11 cellular contexts compared by ENCODE assay signal in genomic region chr17:73420897-73421296, GRCh38.
DNase-seq lines count a peak whose midpoint lies in the region; ATAC-seq and TF ChIP-seq lines count a peak whose summit lies in the region.
"Had no signal": no experiment of that assay in that cellular context is flagged by ENCODE, and none has a peak within 500 bp of the region (broad histone marks: within the 10 kb centered on the region; RNA-seq: fewer than 3 reads in every experiment).

No MANE protein-coding gene starts in this region.

- no peaks in the 10 kb centered on the region for H3K27me3 Mint-ChIP-seq in activated naive CD8-positive, alpha-beta T cell treated with anti-CD3 and anti-CD28 coated beads, Interleukin-2, amount 50 U/mL, for 24 hours
- no peaks in the 10 kb centered on the region for H3K27me3 Mint-ChIP-seq in naive thymus-derived CD4-positive, alpha-beta T cell

- intact Hi-C loops in naive thymus-derived CD4-positive, alpha-beta T cell (cut with micrococcal nuclease), result no loop called here

- peak; percentile 21 for TF ChIP-seq CTCF in cardiac fibroblast (IDR thresholded peaks at IDR 0.05; ENCODE audit: low read depth, low read length)

- no peak overlapping the region for H3K27ac Mint-ChIP-seq in activated naive CD8-positive, alpha-beta T cell treated with anti-CD3 and anti-CD28 coated beads, Interleukin-2, amount 50 U/mL, for 24 hours
- H3K27ac Mint-ChIP-seq in naive thymus-derived CD4-positive, alpha-beta T cell, result peak overlapping the region in 1 of 9 donors; percentile 29

- no peaks in the 10 kb centered on the region for H3K9me3 Mint-ChIP-seq in activated naive CD8-positive, alpha-beta T cell treated with anti-CD3 and anti-CD28 coated beads, Interleukin-2, amount 50 U/mL, for 24 hours
- no peaks in the 10 kb centered on the region for H3K9me3 Mint-ChIP-seq in naive thymus-derived CD4-positive, alpha-beta T cell
- H3K9me3 Mint-ChIP-seq: activated T-cell treated with anti-CD3 and anti-CD28 coated beads, Interleukin-2, amount 50 U/mL, for 4 hours had no signal

- no peaks in the 10 kb centered on the region for H3F3A ChIP-seq in GM23248 (ENCODE audit: insufficient read depth)

- H2AFZ ChIP-seq in GM23248, result no peak overlapping the region

- H3K4me3 ChIP-seq in GM23248 (no peak overlapping the region), cardiac fibroblast (replicated peaks in 1 of 2; ENCODE audit: low read depth in 2 of 2, low read length in 2 of 2) (no peak overlapping the region)
- H3K4me3 ChIP-seq in naive thymus-derived CD4-positive, alpha-beta T cell (ENCODE audit: low read length), result no peak overlapping the region

- no peaks in the 10 kb centered on the region for H3K4me1 Mint-ChIP-seq in activated naive CD8-positive, alpha-beta T cell treated with anti-CD3 and anti-CD28 coated beads, Interleukin-2, amount 50 U/mL, for 24 hours
- H3K4me1 Mint-ChIP-seq in naive thymus-derived CD4-positive, alpha-beta T cell, result no peaks in the 10 kb centered on the region

- H3K9me3 ChIP-seq in GM23248 (ENCODE audit: low read depth), result no peaks in the 10 kb centered on the region
- H3K9me3 ChIP-seq in naive thymus-derived CD4-positive, alpha-beta T cell (ENCODE audit: control insufficient read depth in 2 of 3, low read length in 3 of 3), result no peaks in the 10 kb centered on the region

- no peaks in the 10 kb centered on the region for H3K4me1 ChIP-seq in GM23248 (ENCODE audit: insufficient read depth)
- H3K4me1 ChIP-seq in naive thymus-derived CD4-positive, alpha-beta T cell (ENCODE audit: control insufficient read depth in 2 of 2, insufficient read depth in 2 of 2, low read length in 2 of 2), result no peaks in the 10 kb centered on the region

- no peaks in the 10 kb centered on the region for H3K9me2 ChIP-seq in GM23248 (ENCODE audit: insufficient read depth)

- no peaks in the 10 kb centered on the region for H3K36me3 Mint-ChIP-seq in activated naive CD8-positive, alpha-beta T cell treated with anti-CD3 and anti-CD28 coated beads, Interleukin-2, amount 50 U/mL, for 24 hours (ENCODE audit: low read depth)
- peaks cover 0 to 46% (median 6%) of the 10 kb centered on the region in 5 donors for H3K36me3 Mint-ChIP-seq in naive thymus-derived CD4-positive, alpha-beta T cell

- in situ Hi-C loops in GM23248 (cut with MboI), result no loop called here

- H3K4me2 ChIP-seq in GM23248 (ENCODE audit: unreplicated experiment), result no peak overlapping the region

- H3K36me3 ChIP-seq in GM23248 (ENCODE audit: low read depth), result no peaks in the 10 kb centered on the region
- peaks cover 0 to 35% (median 0%) of the 10 kb centered on the region in 3 experiments for H3K36me3 ChIP-seq in naive thymus-derived CD4-positive, alpha-beta T cell (ENCODE audit: control insufficient read depth in 2 of 3, insufficient read depth in 3 of 3, low read length in 3 of 3)

- ATAC-seq in activated naive CD8-positive, alpha-beta T cell treated with anti-CD3 and anti-CD28 coated beads, Interleukin-2, amount 50 U/mL, for 24 hours, result no peak
- no peak for ATAC-seq in naive thymus-derived CD4-positive, alpha-beta T cell
- ATAC-seq: activated T-cell treated with anti-CD3 and anti-CD28 coated beads, Interleukin-2, amount 50 U/mL, for 4 hours; Right ventricle myocardium inferior had no signal

- WGBS in GM23248 (ENCODE audit: low coverage in 1 of 2, low lambda C conversion rate in 2 of 2, missing lambda C conversion rate in 2 of 2), 2 experiments, result 64 to 68% methylated on average over 9 of the region's 9 CpGs

- H3K79me2 ChIP-seq in GM23248 (ENCODE audit: insufficient read depth), result no peaks in the 10 kb centered on the region

- no peak overlapping the region for H3K9ac ChIP-seq in GM23248

- no peak overlapping the region for H3K4me3 Mint-ChIP-seq in activated naive CD8-positive, alpha-beta T cell treated with anti-CD3 and anti-CD28 coated beads, Interleukin-2, amount 50 U/mL, for 24 hours
- H3K4me3 Mint-ChIP-seq in naive thymus-derived CD4-positive, alpha-beta T cell, result no peak overlapping the region
- H3K4me3 Mint-ChIP-seq: activated T-cell treated with anti-CD3 and anti-CD28 coated beads, Interleukin-2, amount 50 U/mL, for 4 hours had no signal

- H3K27me3 ChIP-seq in GM23248 (replicated peaks; ENCODE audit: insufficient read depth), result no peaks in the 10 kb centered on the region
- no peaks in the 10 kb centered on the region for H3K27me3 ChIP-seq in naive thymus-derived CD4-positive, alpha-beta T cell (ENCODE audit: control insufficient read depth in 2 of 2, insufficient read depth in 2 of 2, low read length in 2 of 2)

- POLR2A ChIA-PET in naive thymus-derived CD4-positive, alpha-beta T cell (lab: Charles Lee), result no interaction called here

- H3K27ac ChIP-seq in GM23248, result no peak overlapping the region
- no peak overlapping the region for H3K27ac ChIP-seq in naive thymus-derived CD4-positive, alpha-beta T cell (ENCODE audit: low read depth, low read length)

- DNase-seq in GM23248 (peak; percentile 32), NCI-H526 treated with DMSO at 0.1 percent for 48 hours (lab: John Stamatoyannopoulos, UW) (peak; percentile 31), cardiac fibroblast (ENCODE audit: low read depth in 2 of 2) (peak in 1 of 2 donors; percentile 18), renal cortical epithelial cell (ENCODE audit: low read depth) (peak; percentile 43), inferior parietal cortex (ENCODE audit: extremely low spot score) (no peak)
- no peak for DNase-seq in activated naive CD8-positive, alpha-beta T cell treated with anti-CD3 and anti-CD28 coated beads, Interleukin-2, amount 50 U/mL, for 24 hours
- DNase-seq in naive thymus-derived CD4-positive, alpha-beta T cell, result no peak
- DNase-seq in effector CD8-positive, alpha-beta T cell (lab: John Stamatoyannopoulos, UW), result no peak
- DNase-seq: activated T-cell treated with anti-CD3 and anti-CD28 coated beads, Interleukin-2, amount 50 U/mL, for 4 hours; Kasumi-1 had no signal

- CTCF ChIA-PET in naive thymus-derived CD4-positive, alpha-beta T cell (lab: Charles Lee), result interaction anchor here (0.9 kb wide), 1 partner anchor 10 kb away, joined by 3 read pairs; no protein-coding TSS in a partner anchor

- no peaks in the 10 kb centered on the region for H4K20me1 ChIP-seq in GM23248 (ENCODE audit: insufficient read depth)

Comparison
In these comparisons a context has a peak if more than half of its experiments do, and no peak if none do; other contexts are left out.
1. DNase-seq: peak in GM23248 (single experiment), NCI-H526 treated with DMSO at 0.1 percent for 48 hours (single experiment) and renal cortical epithelial cell (single experiment); none in activated naive CD8-positive, alpha-beta T cell treated with anti-CD3 and anti-CD28 coated beads, Interleukin-2, amount 50 U/mL, for 24 hours (single experiment), naive thymus-derived CD4-positive, alpha-beta T cell (0 of 9), inferior parietal cortex (single experiment) and effector CD8-positive, alpha-beta T cell (single experiment).